ENCODE assay signal across 18 cellular contexts in genomic region chr2:70710276-70710675, GRCh38. TPM values are rescaled to one million over a fixed set of nuclear protein-coding genes. Genes with fewer than 3 reads are reported as not detected.
DNase-seq lines count a peak whose midpoint lies in the region; TF ChIP-seq lines count a peak whose summit lies in the region.
"Had no signal": no experiment of that assay in that cellular context is flagged by ENCODE, and none has a peak within 500 bp of the region (broad histone marks: within the 10 kb centered on the region; RNA-seq: fewer than 3 reads in every experiment).

No MANE protein-coding gene starts in this region.

- H3K27ac Mint-ChIP-seq in endodermal cell (peak overlapping the region; percentile 52), nephron (peak overlapping the region in 2 of 3 experiments; percentile 85 to 89), neural progenitor cell (no peak overlapping the region)
- H3K27ac Mint-ChIP-seq: CD4-positive, alpha-beta T cell had no signal

- H3K4me3 Mint-ChIP-seq in endodermal cell: no peak overlapping the region
- no peak overlapping the region for H3K4me3 Mint-ChIP-seq in nephron
- no peak overlapping the region for H3K4me3 Mint-ChIP-seq in neural progenitor cell
- H3K4me3 Mint-ChIP-seq: CD4-positive, alpha-beta T cell had no signal

- TF ChIP-seq CTCF in endodermal cell (conservative IDR thresholded peaks at IDR 0.05) (no peak), nephron (IDR thresholded peaks at IDR 0.05; ENCODE audit: unreplicated experiment in 3 of 3) (no peak), neural progenitor cell (IDR thresholded peaks at IDR 0.05) (no peak)

- peaks cover 18% of the 10 kb centered on the region for H3K79me2 ChIP-seq in neural progenitor cell (ENCODE audit: low read depth)

- no peak overlapping the region for H3K4me3 ChIP-seq in MG63
- no peak overlapping the region for H3K4me3 ChIP-seq in endodermal cell (ENCODE audit: low read length)
- H3K4me3 ChIP-seq in neural progenitor cell: no peak overlapping the region
- H3K4me3 ChIP-seq: GM23248 had no signal

- H3F3A ChIP-seq in neural progenitor cell (ENCODE audit: low read depth): no peaks in the 10 kb centered on the region

- H3K4me1 Mint-ChIP-seq in endodermal cell (peaks cover 18% of the 10 kb centered on the region), nephron (peaks cover 24% of the 10 kb centered on the region), neural progenitor cell (peaks cover 15% of the 10 kb centered on the region)

- H3K36me3 ChIP-seq in MG63 (no peaks in the 10 kb centered on the region), endodermal cell (ENCODE audit: control insufficient read depth, insufficient read depth, low read length) (no peaks in the 10 kb centered on the region), neural progenitor cell (no peaks in the 10 kb centered on the region)
- H3K36me3 ChIP-seq: BE2C had no signal

- WGBS in endodermal cell (ENCODE audit: insufficient coverage in 1 of 2, insufficient read length in 1 of 2), 2 experiments: 83 to 90% methylated on average over 1 to 3 of the region's 3 CpGs

- H3K9me3 Mint-ChIP-seq in endodermal cell (no peaks in the 10 kb centered on the region), nephron (no peaks in the 10 kb centered on the region), neural progenitor cell (no peaks in the 10 kb centered on the region)
- H3K9me3 Mint-ChIP-seq: CD4-positive, alpha-beta T cell had no signal

- H3K4me1 ChIP-seq in endodermal cell (ENCODE audit: control insufficient read depth, insufficient read depth, low read length) (peaks cover 12% of the 10 kb centered on the region), neural progenitor cell (peaks cover 15% of the 10 kb centered on the region)
- H3K4me1 ChIP-seq: BE2C had no signal

- H3K36me3 Mint-ChIP-seq in endodermal cell (ENCODE audit: low read depth): peaks cover 2% of the 10 kb centered on the region
- no peaks in the 10 kb centered on the region for H3K36me3 Mint-ChIP-seq in nephron (ENCODE audit: low read depth)
- peaks cover 25% of the 10 kb centered on the region for H3K36me3 Mint-ChIP-seq in neural progenitor cell

- DNase-seq in ELF-1 (ENCODE audit: low read depth, low spot score) (peak; percentile 83), MG63 (peak; percentile 40), endodermal cell (peak; percentile 58), T-helper 2 cell (no peak), neural progenitor cell (ENCODE audit: low spot score) (no peak), NCI-H524 treated with DMSO at 0.1 percent for 48 hours (lab: John Stamatoyannopoulos, UW) (no peak)
- DNase-seq: BE2C; CD4-positive, alpha-beta T cell; DMS153; GF-D8; GM23248; IMR-90; NCI-H1048; NCI-H1436; NCI-H1930; NCI-H226; NCI-H524 had no signal

- H3K9me3 ChIP-seq in MG63: no peaks in the 10 kb centered on the region
- H3K9me3 ChIP-seq in endodermal cell (ENCODE audit: control insufficient read depth, low read length): no peaks in the 10 kb centered on the region
- no peaks in the 10 kb centered on the region for H3K9me3 ChIP-seq in neural progenitor cell (ENCODE audit: low read depth)
- H3K9me3 ChIP-seq: BE2C had no signal

- H3K27ac ChIP-seq in endodermal cell (ENCODE audit: low read depth, low read length): no peak overlapping the region
- no peak overlapping the region for H3K27ac ChIP-seq in neural progenitor cell
- H3K27ac ChIP-seq: GM23248 had no signal

- no peak overlapping the region for H3K4me2 ChIP-seq in neural progenitor cell

- no peaks in the 10 kb centered on the region for H3K27me3 Mint-ChIP-seq in endodermal cell (ENCODE audit: insufficient read depth)
- no peaks in the 10 kb centered on the region for H3K27me3 Mint-ChIP-seq in nephron (ENCODE audit: low read depth)
- H3K27me3 Mint-ChIP-seq in neural progenitor cell (ENCODE audit: insufficient read depth, low read depth): peaks cover 2% of the 10 kb centered on the region
- H3K27me3 Mint-ChIP-seq: CD4-positive, alpha-beta T cell had no signal

- H3K27me3 ChIP-seq in MG63 (no peaks in the 10 kb centered on the region), endodermal cell (ENCODE audit: control insufficient read depth, insufficient read depth, low read length, poor library complexity, severe bottlenecking) (no peaks in the 10 kb centered on the region), neural progenitor cell (no peaks in the 10 kb centered on the region)
- H3K27me3 ChIP-seq: BE2C had no signal

- no peak overlapping the region for H3K9ac ChIP-seq in endodermal cell (ENCODE audit: extremely low read depth, low read length, poor library complexity, severe bottlenecking)
- no peak overlapping the region for H3K9ac ChIP-seq in neural progenitor cell
- H3K9ac ChIP-seq: GM23248 had no signal

- peaks cover 17% of the 10 kb centered on the region for H4K20me1 ChIP-seq in neural progenitor cell (ENCODE audit: low read depth)

- no peak overlapping the region for H2AFZ ChIP-seq in neural progenitor cell (replicated peaks)
- H2AFZ ChIP-seq: GM23248 had no signal

RNA-seq across cellular contexts. Expression of gene ADD2, which starts 57.7 kb away (rescaled TPM):
- 3.4 and 13.3 TPM in 2 replicates for total RNA-seq in MG63 (2014; rRNA removed; shearing (Covaris generic); ENCODE audit: low replicate concordance)
- total RNA-seq in endodermal cell (10 to 100 TPM; 14.8 to 53.0 TPM), neural progenitor cell (ENCODE audit: low replicate concordance) (45.3 and 63.3 TPM in 2 replicates)
- polyA plus RNA-seq in endodermal cell (2013, experiment 1 of 2): 65.9 TPM
- polyA plus RNA-seq in endodermal cell (2013, experiment 2 of 2): 55.3 TPM
- total RNA-seq: GM23248, IMR-90 had no signal
- polyA plus RNA-seq: GM23248, IMR-90 had no signal

Comparison
In these comparisons a context has a peak if more than half of its experiments do, and no peak if none do; other contexts are left out.
1. DNase-seq: peak in ELF-1 (single experiment), MG63 (single experiment) and endodermal cell (single experiment); none in T-helper 2 cell (0 of 5), neural progenitor cell (single experiment) and NCI-H524 treated with DMSO at 0.1 percent for 48 hours (single experiment).